29 cellular contexts compared by ENCODE assay signal in genomic region chr1:170903961-170904360, GRCh38. TPM values are rescaled to one million over a fixed set of nuclear protein-coding genes. Genes with fewer than 3 reads are reported as not detected.
"Had no signal": no experiment of that assay in that cellular context is flagged by ENCODE, and none has a peak within 500 bp of the region (broad histone marks: within the 10 kb centered on the region; RNA-seq: fewer than 3 reads in every experiment).

No MANE protein-coding gene starts in this region.

- DNase-seq: effector CD8-positive, alpha-beta T cell; endodermal cell; foreskin fibroblast; glutamatergic neuron; heart right ventricle; hippocampal formation; left cardiac atrium; left ventricle myocardium inferior; lower lobe of right lung; natural killer cell; occipital lobe; right lobe of liver; stimulated activated CD4-positive, alpha-beta T cell treated with anti-CD3 and anti-CD28 coated beads, Interleukin-12 subunit alpha, Interleukin-12 subunit beta, amount 100 ng/mL, for 4 hours; stimulated activated CD4-positive, alpha-beta T cell treated with anti-CD3 and anti-CD28 coated beads, Interleukin-1b, Interleukin-23, amount 100 ng/mL, for 48 hours; stimulated activated CD4-positive, alpha-beta T cell treated with anti-CD3 and anti-CD28 coated beads, Interleukin-4, amount 100 ng/mL, for 1 hour; stimulated activated CD8-positive, alpha-beta memory T cell treated with anti-CD3 and anti-CD28 coated beads, Interleukin-4, amount 100 ng/mL, for 48 hours; stimulated activated naive CD4-positive, alpha-beta T cell; stimulated activated naive CD8-positive, alpha-beta T cell treated with anti-CD3 and anti-CD28 coated beads, Interleukin-15, amount 100 ng/mL, for 72 hours; tibial artery had no signal

- ATAC-seq: esophagus mucosa; left cardiac atrium; lower lobe of right lung; natural killer cell; right lobe of liver; stimulated activated naive CD8-positive, alpha-beta T cell treated with anti-CD3 and anti-CD28 coated beads, Interleukin-15, amount 100 ng/mL, for 72 hours had no signal

- H3K9me3 ChIP-seq: heart right ventricle, left ventricle myocardium inferior, lower lobe of right lung, right lobe of liver, tibial artery had no signal

- H3K9ac ChIP-seq: parathyroid adenoma had no signal

- H3K4me2 ChIP-seq: smooth muscle cell had no signal

- H3K4me3 ChIP-seq: heart right ventricle, left ventricle myocardium inferior, lower lobe of right lung, right lobe of liver, smooth muscle cell, tibial artery had no signal

- H2AFZ ChIP-seq: parathyroid adenoma had no signal

- H3K79me2 ChIP-seq: parathyroid adenoma had no signal

- H3K27ac ChIP-seq: epithelial cell of prostate, left ventricle myocardium inferior, lower lobe of right lung, parathyroid adenoma, right lobe of liver had no signal

- H3K36me3 ChIP-seq: heart right ventricle, left ventricle myocardium inferior, lower lobe of right lung, right lobe of liver, tibial artery had no signal

- H3K27me3 ChIP-seq: heart right ventricle, right lobe of liver, tibial artery had no signal

- H3K4me1 ChIP-seq: heart right ventricle, left ventricle myocardium inferior, lower lobe of right lung, parathyroid adenoma, right lobe of liver had no signal

RNA-seq across cellular contexts. Expression of gene MROH9, which starts 31.4 kb away (rescaled TPM):
- total RNA-seq: endodermal cell, esophagus mucosa, heart right ventricle, kidney epithelial cell, left cardiac atrium, left ventricle myocardium inferior, mesenteric fat pad, natural killer cell, occipital lobe, progenitor cell of endocrine pancreas, right lobe of liver, smooth muscle cell, subcutaneous adipose tissue, temporal lobe, urinary bladder had no signal
